7 cellular contexts compared by ENCODE assay signal in the genomic region with DNA sequence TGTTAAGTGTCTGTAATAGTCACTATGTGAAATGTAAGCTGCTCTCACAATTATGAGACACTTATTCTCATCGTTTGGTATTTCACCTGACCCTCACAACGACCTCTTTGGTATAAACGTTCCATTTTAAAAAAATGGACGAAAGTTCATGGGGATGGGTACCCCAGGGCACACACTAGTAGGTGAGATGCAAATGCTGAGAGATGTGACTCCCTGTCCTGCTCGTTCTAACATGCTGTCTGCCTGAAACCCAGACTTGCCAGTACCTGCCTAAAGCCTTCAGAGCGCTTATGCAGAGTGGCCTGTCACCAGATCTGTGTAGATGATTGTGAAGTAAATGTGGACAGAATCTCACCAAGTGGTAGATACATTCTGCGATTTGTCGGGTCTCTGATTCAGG. TPM values are rescaled to one million over a fixed set of nuclear protein-coding genes. Genes with fewer than 3 reads are reported as not detected.
DNase-seq lines count a peak whose midpoint lies in the region; ATAC-seq and TF ChIP-seq lines count a peak whose summit lies in the region.
"Not testable (repeated sequence)": the region's sequence is repeated elsewhere in the genome, so short reads cannot be mapped to it uniquely, and the experiment has no call there.

No MANE protein-coding gene starts in this region.

- not testable (repeated sequence) for H3K27me3 Mint-ChIP-seq in WTC11 (ENCODE audit: low read depth); osteocyte (ENCODE audit: unreplicated experiment)

- H3K4me1 ChIP-seq in colonic mucosa; iPS-18a (ENCODE audit: control insufficient read depth, low read depth, low read length): not testable (repeated sequence)

- not testable (repeated sequence) for H3K9me3 ChIP-seq in colonic mucosa; iPS-18a (ENCODE audit: control insufficient read depth, low read depth, low read length)

- POLR2A ChIA-PET in WTC11 (lab: Charles Lee): not testable (repeated sequence)

- not testable (repeated sequence) for H3K27ac ChIP-seq in colonic mucosa; iPS-18a (ENCODE audit: low read length)

- intact Hi-C loops in colonic mucosa (cut with DNase I): not testable (repeated sequence)

- H3K4me3 Mint-ChIP-seq in WTC11 (peak overlapping the region; percentile 89), osteocyte (ENCODE audit: unreplicated experiment) (peak overlapping the region; percentile 88)

- not testable (repeated sequence) for H3K4me1 Mint-ChIP-seq in WTC11; osteocyte (ENCODE audit: unreplicated experiment)

- not testable (repeated sequence) for H3K36me3 ChIP-seq in colonic mucosa; iPS-18a (ENCODE audit: control insufficient read depth, low read depth, low read length)

- TF ChIP-seq CTCF in HFF-Myc (IDR thresholded peaks at IDR 0.05; ENCODE audit: low read depth, low read length, missing control alignments); WTC11 (IDR thresholded peaks at IDR 0.05); colonic mucosa (IDR thresholded peaks at IDR 0.05); osteocyte (IDR thresholded peaks at IDR 0.05): not testable (repeated sequence)

- not testable (repeated sequence) for H3K36me3 Mint-ChIP-seq in WTC11; osteocyte (ENCODE audit: unreplicated experiment)

- H3K9ac ChIP-seq in colonic mucosa (ENCODE audit: low read depth in 2 of 2, low read length in 2 of 2); iPS-18a (ENCODE audit: low read length): not testable (repeated sequence)

- H3K27ac Mint-ChIP-seq in WTC11; osteocyte (ENCODE audit: unreplicated experiment): not testable (repeated sequence)

- H3K27me3 ChIP-seq in colonic mucosa; iPS-18a (ENCODE audit: control insufficient read depth, insufficient read depth, low read length): not testable (repeated sequence)

- H3K4me3 ChIP-seq in HFF-Myc (replicated peaks; ENCODE audit: low read depth, low read length): peak overlapping the region; percentile 44
- peak overlapping the region; percentile 46 for H3K4me3 ChIP-seq in colonic mucosa
- peak overlapping the region; percentile 56 for H3K4me3 ChIP-seq in iPS-18a (ENCODE audit: low read length)

- not testable (repeated sequence) for DNase-seq in HFF-Myc (ENCODE audit: extremely low read depth, low read depth); WTC11 (ENCODE audit: low spot score); colonic mucosa; osteocyte (ENCODE audit: extremely low spot score, unreplicated experiment)

- CTCF ChIA-PET in WTC11 (lab: Charles Lee): not testable (repeated sequence)

- H3K9me3 Mint-ChIP-seq in WTC11; osteocyte (ENCODE audit: unreplicated experiment): not testable (repeated sequence)

- peak; percentile 7 for ATAC-seq in GM18858 (IDR thresholded peaks at IDR 0.05; ENCODE audit: unreplicated experiment)
- ATAC-seq in HG03521 (IDR thresholded peaks at IDR 0.05; ENCODE audit: unreplicated experiment): peak; percentile 22
- ATAC-seq in WTC11: not testable (repeated sequence)

RNA-seq across cellular contexts. Expression of gene ZNF658, which starts 0.6 kb away (rescaled TPM):
- 5.0 to 5.7 TPM (median 5.4 TPM) in 3 replicates for total RNA-seq in WTC11 (2021)
- total RNA-seq in colonic mucosa: 1 to 10 TPM; 2.5 to 3.2 TPM
- total RNA-seq in osteocyte: 5.1 and 5.5 TPM in 2 replicates
